Comparison of ENCODE assay signal across 8 cellular contexts in genomic region chr17:3935140-3935542, GRCh38. TPM values are rescaled to one million over a fixed set of nuclear protein-coding genes. Genes with fewer than 3 reads are reported as not detected.
A peak's percentile ranks its signal among the peaks of the same experiment; 100 is the strongest.
DNase-seq lines count a peak whose midpoint lies in the region; ATAC-seq and TF ChIP-seq lines count a peak whose summit lies in the region.

No MANE protein-coding gene starts in this region.

- no peaks in the 10 kb centered on the region for H4K20me1 ChIP-seq in PC-3 (ENCODE audit: low read length)

- H3K4me1 ChIP-seq in PC-3 (ENCODE audit: insufficient read depth, low read length) (no peaks in the 10 kb centered on the region), left lung (no peaks in the 10 kb centered on the region), transverse colon (peaks cover 0 to 3% (median 0%) of the 10 kb centered on the region in 4 donors)

- no peaks in the 10 kb centered on the region for H3F3A ChIP-seq in PC-3 (ENCODE audit: low read length, unreplicated experiment)

- 29% methylated on average over 10 of the region's 10 CpGs; no CpG with 5 or more reads in 1 of the 2 donors for WGBS in transverse colon (ENCODE audit: low coverage in 1 of 2), 2 donors

- H3K9me3 ChIP-seq in PC-3 (ENCODE audit: low read length) = no peaks in the 10 kb centered on the region
- no peaks in the 10 kb centered on the region for H3K9me3 ChIP-seq in left lung
- no peaks in the 10 kb centered on the region for H3K9me3 ChIP-seq in transverse colon

- H3K36me3 ChIP-seq in BJ (ENCODE audit: control insufficient read depth, insufficient read depth, low read length) (no peaks in the 10 kb centered on the region), PC-3 (ENCODE audit: low read depth, low read length) (no peaks in the 10 kb centered on the region), left lung (peaks cover 0 to 86% of the 10 kb centered on the region in 2 donors), transverse colon (peaks cover 0 to 10% (median 4%) of the 10 kb centered on the region in 4 donors)

- no peak overlapping the region for H3K4me2 ChIP-seq in PC-3 (ENCODE audit: low read length)

- TF ChIP-seq POLR2A in transverse colon (IDR thresholded peaks at IDR 0.05) = no peak

- H3K27me3 ChIP-seq in BJ (ENCODE audit: control insufficient read depth, insufficient read depth, low read length) (no peaks in the 10 kb centered on the region), PC-3 (ENCODE audit: low read length) (no peaks in the 10 kb centered on the region), left lung (no peaks in the 10 kb centered on the region), transverse colon (no peaks in the 10 kb centered on the region)

- H3K27ac ChIP-seq in PC-3 (ENCODE audit: low read length) (no peak overlapping the region), left lung (no peak overlapping the region), transverse colon (no peak overlapping the region)

- H3K4me3 ChIP-seq in BJ (ENCODE audit: low read depth, low read length) (no peak overlapping the region), PC-3 (ENCODE audit: low read length) (no peak overlapping the region), left lung (no peak overlapping the region), transverse colon (no peak overlapping the region)

- TF ChIP-seq CTCF in BJ (IDR thresholded peaks at IDR 0.05; ENCODE audit: insufficient read depth, low read depth, low read length) = peak; percentile 60
- peak; percentile 74 for TF ChIP-seq CTCF in PC-3 (conservative IDR thresholded peaks at IDR 0.05; ENCODE audit: low read depth, low read length)
- TF ChIP-seq CTCF in left lung (IDR thresholded peaks at IDR 0.05) = peak; percentile 56 to 66
- peak; percentile 49 to 81 (median 61) for TF ChIP-seq CTCF in transverse colon (IDR thresholded peaks at IDR 0.05)

- no peaks in the 10 kb centered on the region for H3K9me2 ChIP-seq in PC-3 (replicated peaks; ENCODE audit: low read length)

- ATAC-seq in PC-3 (peak; percentile 99), left lung (peak; percentile 99), GM18907 (IDR thresholded peaks at IDR 0.05; ENCODE audit: unreplicated experiment) (no peak), HG03571 (IDR thresholded peaks at IDR 0.05; ENCODE audit: unreplicated experiment) (no peak)

- CTCF ChIA-PET in BJ (lab: Yijun Ruan, JAX) (interaction anchor here (2.0 to 3.8 kb wide), 3 partner anchors 11 to 140 kb away, joined by 4 to 17 read pairs (median 6); no protein-coding TSS in a partner anchor), PC-3 (lab: Charles Lee) (interaction anchor here (0.5 to 0.6 kb wide), 3 partner anchors 21 to 674 kb away, joined by 3 to 4 read pairs (median 3); no protein-coding TSS in a partner anchor)

- DNase-seq in BJ (ENCODE audit: low read depth) (no peak), H4 (ENCODE audit: low spot score) (peak; percentile 60), PC-3 (peak; percentile 77), cerebellar cortex (ENCODE audit: low spot score) (peak; percentile 69), left lung (peak; percentile 77 to 89), transverse colon (peak; percentile 81)

- POLR2A ChIA-PET in BJ (lab: Charles Lee) = no interaction called here
- POLR2A ChIA-PET in PC-3 (lab: Charles Lee; ENCODE audit: unreplicated experiment) = no interaction called here

- 0 out of 2 replicates have a peak overlapping the region, but pooled peaks have one; percentile 35 for H2AFZ ChIP-seq in PC-3 (ENCODE audit: low read length)

- in situ Hi-C loops in transverse colon (cut with MboI; ENCODE audit: low pct_ligation_motif_present in 1 of 4, low pct_unique_long_range_greater_than_20kb in 1 of 4, low sequenced_read_pairs in 3 of 4) = loop anchor here in 1 of 4 donors (10.0 kb wide), 1 partner anchor 70 kb away; no protein-coding TSS in a partner anchor

- BruUV-seq in PC-3 (replicated peaks; lab: Mats Ljungman, UMichigan) = no TSS peak

- H3K9ac ChIP-seq in PC-3 (ENCODE audit: low read length) = no peak overlapping the region

- H3K79me2 ChIP-seq in PC-3 (ENCODE audit: low read length) = no peaks in the 10 kb centered on the region

- intact Hi-C loops in PC-3 (cut with micrococcal nuclease) (loop anchor here (1.0 to 2.0 kb wide), 2 partner anchors 70 to 138 kb away; no protein-coding TSS in a partner anchor), left lung (cut with DNase I) (loop anchor here in 1 of 2 donors (10.0 kb wide), 1 partner anchor 70 kb away; no protein-coding TSS in a partner anchor), transverse colon (cut with DNase I; ENCODE audit: low total_unique reads) (no loop called here)

- no peak for TF ChIP-seq EP300 in transverse colon (IDR thresholded peaks at IDR 0.05; ENCODE audit: low read depth)

RNA-seq across cellular contexts. Expression of gene P2RX1, which starts 18.9 kb away (rescaled TPM):
- polyA plus RNA-seq in BJ (2011; rRNA removed) = 0.02 and 0.05 TPM in 2 replicates
- not detected in 2 replicates for polyA minus RNA-seq in BJ (2011; rRNA and poly(A)+ RNA removed)
- not detected in 2 replicates for total RNA-seq in H4 (2014; rRNA removed; shearing (Covaris generic))
- total RNA-seq in PC-3 (2014; rRNA removed) (not detected in 2 replicates), left lung (10 to 100 TPM in 1 of 2 donors, 1 to 10 TPM in 1; 3.9 to 12.1 TPM), transverse colon (10 to 100 TPM in 1 of 4 donors, 1 to 10 TPM in 2, under 1 TPM in 1; 0.82 to 11.2 (median 7.0) TPM)

RNA-seq across cellular contexts. Expression of gene ATP2A3, which starts 29.1 kb away (rescaled TPM):
- polyA plus RNA-seq in BJ (2011; rRNA removed) = 0.65 and 1.1 TPM in 2 replicates
- 0.72 and 1.5 TPM in 2 replicates for polyA minus RNA-seq in BJ (2011; rRNA and poly(A)+ RNA removed)
- total RNA-seq in H4 (2014; rRNA removed; shearing (Covaris generic)) = 0.04 TPM in 1 of 2 replicates, not detected in the other
- total RNA-seq in PC-3 (2014; rRNA removed) (3.3 and 8.9 TPM in 2 replicates), left lung (10 to 100 TPM; 12.7 to 53.5 TPM), transverse colon (100 to 1,000 TPM; 142 to 300 (median 208) TPM)

RNA-seq across cellular contexts. Expression of gene CAMKK1, which starts 42.3 kb away (rescaled TPM):
- polyA plus RNA-seq in BJ (2011; rRNA removed) = 4.6 and 6.1 TPM in 2 replicates
- polyA minus RNA-seq in BJ (2011; rRNA and poly(A)+ RNA removed) = 5.9 and 7.0 TPM in 2 replicates
- total RNA-seq in H4 (2014; rRNA removed; shearing (Covaris generic)) = 2.7 and 3.5 TPM in 2 replicates
- total RNA-seq in PC-3 (2014; rRNA removed) (10.1 and 12.4 TPM in 2 replicates), left lung (10 to 100 TPM in 1 of 2 donors, 1 to 10 TPM in 1; 3.9 to 13.4 TPM), transverse colon (10 to 100 TPM in 1 of 4 donors, 1 to 10 TPM in 3; 2.9 to 31.0 (median 5.0) TPM)

Comparison
In these comparisons a context has a peak if more than half of its experiments do, and no peak if none do; other contexts are left out.
1. ATAC-seq: peak in PC-3 (single experiment) and left lung (single experiment); none in GM18907 (single experiment) and HG03571 (single experiment).
2. Peak in every context shown above with its lines, with median percentiles within 50 percentile points of each other: CTCF ChIP-seq.